18 cellular contexts compared by ENCODE assay signal in the genomic region with DNA sequence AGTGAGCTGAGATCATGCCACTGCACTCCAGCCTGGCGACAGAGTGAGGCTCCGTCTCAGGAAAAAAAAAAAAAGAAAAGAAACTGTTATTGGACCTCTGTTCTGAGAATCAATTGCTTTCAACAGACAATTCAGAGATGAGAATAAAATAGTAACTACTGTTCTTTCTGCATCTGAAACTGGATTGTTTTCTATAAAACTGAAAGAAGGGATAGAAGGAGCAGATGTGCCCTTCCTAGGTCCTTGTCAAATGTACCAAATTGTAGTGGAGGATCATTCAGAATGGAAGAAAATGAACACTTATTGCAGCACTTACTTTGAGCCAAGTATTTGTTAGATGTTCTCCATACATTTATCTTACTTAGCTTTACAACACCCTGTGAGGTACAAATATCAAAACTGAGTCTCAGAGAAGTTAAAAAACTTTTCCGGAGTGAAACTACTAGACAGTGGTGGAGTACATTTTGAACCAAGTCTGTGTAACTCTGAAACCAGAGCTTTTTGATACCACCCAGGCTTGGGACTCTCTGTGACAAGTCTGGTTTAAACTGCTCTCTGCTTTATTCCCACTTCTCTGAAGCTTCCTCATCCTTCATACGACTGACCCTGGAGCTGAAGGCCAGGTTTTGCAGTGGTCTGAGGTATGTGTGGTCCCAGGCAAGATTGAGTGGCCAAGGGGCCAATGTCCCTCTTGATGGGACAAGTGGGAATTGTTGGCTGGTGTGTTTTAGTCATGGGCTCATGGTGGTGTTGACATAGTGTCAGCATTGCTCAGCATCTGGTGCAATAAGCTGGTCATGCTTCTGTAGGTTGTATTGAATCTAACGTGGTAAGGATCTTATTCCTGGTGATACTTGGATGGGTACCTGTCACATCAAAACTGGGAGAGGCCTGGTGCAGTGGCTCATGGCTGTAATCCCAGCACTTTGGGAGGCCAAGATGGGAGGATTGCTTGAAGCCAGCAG. TPM values are rescaled to one million over a fixed set of nuclear protein-coding genes. Genes with fewer than 3 reads are reported as not detected.
DNase-seq lines count a peak whose midpoint lies in the region; ATAC-seq and TF ChIP-seq lines count a peak whose summit lies in the region.
"Had no signal": no experiment of that assay in that cellular context is flagged by ENCODE, and none has a peak within 500 bp of the region (broad histone marks: within the 10 kb centered on the region; RNA-seq: fewer than 3 reads in every experiment).

No MANE protein-coding gene starts in this region.

- H3K9me3 ChIP-seq in OCI-LY7 (ENCODE audit: low read length) (no peaks in the 10 kb centered on the region), mucosa of rectum (ENCODE audit: control insufficient read depth in 2 of 2, low read length in 2 of 2) (no peaks in the 10 kb centered on the region), smooth muscle cell (replicated peaks; ENCODE audit: low read depth) (no peaks in the 10 kb centered on the region)
- H3K9me3 ChIP-seq: upper lobe of left lung had no signal

- H3K4me1 ChIP-seq in OCI-LY7 (ENCODE audit: insufficient read depth, low read length, poor library complexity, severe bottlenecking): peaks cover 29% of the 10 kb centered on the region
- no peaks in the 10 kb centered on the region for H3K4me1 ChIP-seq in mucosa of rectum (ENCODE audit: control insufficient read depth in 2 of 2, insufficient read depth in 2 of 2, low read length in 2 of 2)
- H3K4me1 ChIP-seq in smooth muscle cell (ENCODE audit: low read depth): no peaks in the 10 kb centered on the region
- H3K4me1 ChIP-seq: upper lobe of left lung had no signal

- H3K27me3 Mint-ChIP-seq in activated CD4-positive, alpha-beta T cell treated with anti-CD3 and anti-CD28 coated beads for 36 hours: peaks cover 3% of the 10 kb centered on the region

- CTCF ChIA-PET in activated CD4-positive, alpha-beta T cell treated with anti-CD3 and anti-CD28 coated beads for 36 hours (lab: Charles Lee): interaction anchor here (0.6 to 0.7 kb wide), 2 partner anchors 188 to 270 kb away, joined by 3 to 6 read pairs; no protein-coding TSS in a partner anchor
- CTCF ChIA-PET in OCI-LY7 (lab: Charles Lee; ENCODE audit: unreplicated experiment): interaction anchor here (1.0 to 1.4 kb wide), 2 partner anchors 15 to 48 kb away, joined by 3 to 4 read pairs; a partner anchor contains a TSS

- no TSS peak for BruUV-seq in OCI-LY7 (replicated peaks; lab: Mats Ljungman, UMichigan)

- H4K20me1 ChIP-seq in OCI-LY7 (ENCODE audit: insufficient read depth, low read length): no peaks in the 10 kb centered on the region
- no peaks in the 10 kb centered on the region for H4K20me1 ChIP-seq in smooth muscle cell (ENCODE audit: low read depth)

- H3K9me2 ChIP-seq in OCI-LY7 (ENCODE audit: insufficient read depth, low read length): no peaks in the 10 kb centered on the region

- POLR2A ChIA-PET in activated CD4-positive, alpha-beta T cell treated with anti-CD3 and anti-CD28 coated beads for 36 hours (lab: Charles Lee): interaction anchor here (1.6 kb wide), 1 partner anchor 187 kb away, joined by 3 read pairs; no protein-coding TSS in a partner anchor
- POLR2A ChIA-PET in OCI-LY7 (lab: Charles Lee): interaction anchor here (0.6 to 1.1 kb wide), 6 partner anchors 16 to 841 kb away, joined by 3 to 5 read pairs (median 3); no protein-coding TSS in a partner anchor

- peak overlapping the region; percentile 29; the same call in 1 of the 2 replicates for H2AFZ ChIP-seq in OCI-LY7 (ENCODE audit: low read length)
- no peak overlapping the region for H2AFZ ChIP-seq in smooth muscle cell (ENCODE audit: low read depth)

- no peak overlapping the region for H3K4me3 ChIP-seq in OCI-LY7 (ENCODE audit: low read depth, low read length, poor library complexity, severe bottlenecking)
- peak overlapping the region in 1 of 2 donors; percentile 2 for H3K4me3 ChIP-seq in mucosa of rectum (ENCODE audit: low read length in 2 of 2)
- H3K4me3 ChIP-seq in smooth muscle cell: no peak overlapping the region
- H3K4me3 ChIP-seq: upper lobe of left lung had no signal

- intact Hi-C loops in activated CD4-positive, alpha-beta T cell treated with anti-CD3 and anti-CD28 coated beads for 36 hours (cut with DNase I, micrococcal nuclease): no loop called here
- intact Hi-C loops in OCI-LY7 (cut with micrococcal nuclease; ENCODE audit: unreplicated experiment): no loop called here

- H3K27me3 ChIP-seq in mucosa of rectum (ENCODE audit: control insufficient read depth in 2 of 2, insufficient read depth in 2 of 2, low read length in 2 of 2) (peaks cover 0 to 3% of the 10 kb centered on the region in 2 donors), smooth muscle cell (ENCODE audit: low read depth) (no peaks in the 10 kb centered on the region)
- H3K27me3 ChIP-seq: upper lobe of left lung had no signal

- H3K9ac ChIP-seq in mucosa of rectum (ENCODE audit: low read depth in 1 of 2, low read length in 2 of 2) (no peak overlapping the region), smooth muscle cell (ENCODE audit: low read depth) (no peak overlapping the region)

- TF ChIP-seq CTCF in GM20000 (IDR thresholded peaks at IDR 0.05; ENCODE audit: extremely low read depth, missing control alignments) (no peak), OCI-LY7 (conservative IDR thresholded peaks at IDR 0.05; ENCODE audit: low read length) (no peak), smooth muscle cell (IDR thresholded peaks at IDR 0.05; ENCODE audit: borderline replicate concordance, insufficient read depth, poor library complexity, severe bottlenecking) (no peak)

- H3K36me3 Mint-ChIP-seq in activated CD4-positive, alpha-beta T cell treated with anti-CD3 and anti-CD28 coated beads for 36 hours (ENCODE audit: low read depth): no peaks in the 10 kb centered on the region
- H3K36me3 Mint-ChIP-seq: CD14-positive monocyte had no signal

- H3F3A ChIP-seq in smooth muscle cell (ENCODE audit: low read depth): no peaks in the 10 kb centered on the region

- H3K27ac ChIP-seq in OCI-LY7 (ENCODE audit: low read depth, low read length, poor library complexity, severe bottlenecking): peak overlapping the region; percentile 8
- peak overlapping the region; percentile 11 to 31 for H3K27ac ChIP-seq in mucosa of rectum (ENCODE audit: low read depth in 2 of 2, low read length in 2 of 2)
- H3K27ac ChIP-seq in smooth muscle cell (ENCODE audit: low read depth): no peak overlapping the region
- H3K27ac ChIP-seq: upper lobe of left lung had no signal

- DNase-seq in activated CD4-positive, alpha-beta T cell treated with anti-CD3 and anti-CD28 coated beads for 36 hours: no peak
- no peak for DNase-seq in activated CD4-positive, alpha-beta T cell treated with anti-CD3 and anti-CD28 coated beads for 48 hours
- DNase-seq in GM20000 (ENCODE audit: low spot score) (peak; percentile 41), OCI-LY7 (ENCODE audit: low spot score) (peak; percentile 40), NCI-H1417 treated with DMSO at 0.1 percent for 48 hours (lab: John Stamatoyannopoulos, UW) (no peak), smooth muscle cell (lab: John Stamatoyannopoulos, UW; ENCODE audit: unreplicated experiment) (no peak), CD1c-positive myeloid dendritic cell (ENCODE audit: extremely low spot score) (no peak)
- DNase-seq: 8988T; effector memory CD8-positive, alpha-beta T cell; GOT3; NCI-H2029; NCI-H774; stimulated activated naive CD4-positive, alpha-beta T cell treated with Interleukin-2 at 50 U/mL for 16 hours; upper lobe of left lung had no signal

- no peak overlapping the region for H3K4me3 Mint-ChIP-seq in activated CD4-positive, alpha-beta T cell treated with anti-CD3 and anti-CD28 coated beads for 36 hours
- H3K4me3 Mint-ChIP-seq: CD14-positive monocyte; central memory CD8-positive, alpha-beta T cell; effector memory CD8-positive, alpha-beta T cell had no signal

- 93% methylated on average over 5 of the region's 5 CpGs for WGBS in smooth muscle cell (ENCODE audit: low lambda C conversion rate)

- H3K4me1 Mint-ChIP-seq in activated CD4-positive, alpha-beta T cell treated with anti-CD3 and anti-CD28 coated beads for 36 hours: no peaks in the 10 kb centered on the region

- no peaks in the 10 kb centered on the region for H3K9me3 Mint-ChIP-seq in activated CD4-positive, alpha-beta T cell treated with anti-CD3 and anti-CD28 coated beads for 36 hours (ENCODE audit: low read depth)
- H3K9me3 Mint-ChIP-seq: CD14-positive monocyte; central memory CD8-positive, alpha-beta T cell; effector memory CD8-positive, alpha-beta T cell had no signal

- peak; percentile 84 for ATAC-seq in activated CD4-positive, alpha-beta T cell treated with anti-CD3 and anti-CD28 coated beads for 36 hours
- ATAC-seq: effector memory CD8-positive, alpha-beta T cell had no signal

- peak overlapping the region; percentile 33 for H3K27ac Mint-ChIP-seq in activated CD4-positive, alpha-beta T cell treated with anti-CD3 and anti-CD28 coated beads for 36 hours
- H3K27ac Mint-ChIP-seq: CD14-positive monocyte; effector memory CD8-positive, alpha-beta T cell had no signal

- H3K79me2 ChIP-seq in OCI-LY7 (ENCODE audit: insufficient read depth, low read depth, low read length): no peaks in the 10 kb centered on the region
- no peaks in the 10 kb centered on the region for H3K79me2 ChIP-seq in smooth muscle cell (ENCODE audit: low read depth)

- H3K4me2 ChIP-seq in OCI-LY7 (ENCODE audit: low read length) (peak overlapping the region; percentile 44), smooth muscle cell (no peak overlapping the region)

- H3K36me3 ChIP-seq in OCI-LY7 (ENCODE audit: insufficient read depth, low read length): no peaks in the 10 kb centered on the region
- H3K36me3 ChIP-seq in mucosa of rectum (ENCODE audit: control insufficient read depth in 2 of 2, insufficient read depth in 2 of 2, low read length in 2 of 2): no peaks in the 10 kb centered on the region
- no peaks in the 10 kb centered on the region for H3K36me3 ChIP-seq in smooth muscle cell (ENCODE audit: low read depth)
- H3K36me3 ChIP-seq: upper lobe of left lung had no signal

RNA-seq across cellular contexts. Expression of a gene that starts 48.2 kb away (rescaled TPM):
- 10 to 100 TPM; 14.7 to 15.2 TPM for total RNA-seq in activated CD4-positive, alpha-beta T cell treated with anti-CD3 and anti-CD28 coated beads for 36 hours
- 21.7 and 23.8 TPM in 2 replicates for total RNA-seq in OCI-LY7 (2014; rRNA removed; shearing (Covaris generic))
- 17.3 and 17.4 TPM in 2 replicates for total RNA-seq in OCI-LY7 (2022)
- total RNA-seq in smooth muscle cell: 6.5 and 7.4 TPM in 2 replicates
- 4.6 and 8.8 TPM in 2 replicates for polyA plus RNA-seq in smooth muscle cell

RNA-seq across cellular contexts. Expression of a gene that starts 53.0 kb away (rescaled TPM):
- 10 to 100 TPM; 31.5 to 36.8 TPM for total RNA-seq in activated CD4-positive, alpha-beta T cell treated with anti-CD3 and anti-CD28 coated beads for 36 hours
- total RNA-seq in OCI-LY7 (2014; rRNA removed; shearing (Covaris generic)): 2.3 and 2.5 TPM in 2 replicates
- total RNA-seq in OCI-LY7 (2022): 11.5 and 14.6 TPM in 2 replicates
- total RNA-seq in smooth muscle cell: 0.18 and 0.49 TPM in 2 replicates
- polyA plus RNA-seq in smooth muscle cell: 2.6 and 3.2 TPM in 2 replicates
- total RNA-seq: osteocyte had no signal

Comparison
In these comparisons a context has a peak if more than half of its experiments do, and no peak if none do; other contexts are left out.
1. DNase-seq: peak in GM20000 (single experiment) and OCI-LY7 (single experiment); none in activated CD4-positive, alpha-beta T cell treated with anti-CD3 and anti-CD28 coated beads for 36 hours (single experiment), activated CD4-positive, alpha-beta T cell treated with anti-CD3 and anti-CD28 coated beads for 48 hours (single experiment), NCI-H1417 treated with DMSO at 0.1 percent for 48 hours (single experiment), smooth muscle cell (single experiment) and CD1c-positive myeloid dendritic cell (single experiment).